In genomic region chr1:93817819-93818569, GRCh38 we compare ENCODE assay signal across 8 cellular contexts.
DNase-seq lines count a peak whose midpoint lies in the region; ATAC-seq and TF ChIP-seq lines count a peak whose summit lies in the region.

No MANE protein-coding gene starts in this region.

- intact Hi-C loops in activated CD4-positive, alpha-beta T cell treated with anti-CD3 and anti-CD28 coated beads, Interleukin-2, amount 10 ng/mL, durations not matched to agents 24 days and 14 days (cut with micrococcal nuclease), result no loop called here

- H3K4me1 Mint-ChIP-seq in activated CD4-positive, alpha-beta T cell treated with anti-CD3 and anti-CD28 coated beads, Interleukin-2, amount 10 ng/mL, durations not matched to agents 24 days and 14 days, result peaks cover 13% of the 10 kb centered on the region
- peaks cover 22% of the 10 kb centered on the region for H3K4me1 Mint-ChIP-seq in stimulated activated effector memory CD8-positive, alpha-beta T cell treated with anti-CD3 and anti-CD28 coated beads, Interleukin-12 subunit alpha, Interleukin-12 subunit beta, amount 100 ng/mL, for 72 hours
- H3K4me1 Mint-ChIP-seq in glutamatergic neuron (ENCODE audit: low read depth, unreplicated experiment), result peaks cover 22% of the 10 kb centered on the region

- H3K4me3 Mint-ChIP-seq in activated CD4-positive, alpha-beta T cell treated with anti-CD3 and anti-CD28 coated beads, Interleukin-2, amount 10 ng/mL, durations not matched to agents 24 days and 14 days, result no peak overlapping the region
- H3K4me3 Mint-ChIP-seq in stimulated activated effector memory CD8-positive, alpha-beta T cell treated with anti-CD3 and anti-CD28 coated beads, Interleukin-12 subunit alpha, Interleukin-12 subunit beta, amount 100 ng/mL, for 72 hours, result peak overlapping the region; percentile 19
- H3K4me3 Mint-ChIP-seq in glutamatergic neuron (ENCODE audit: unreplicated experiment), result no peak overlapping the region

- ATAC-seq in stimulated activated effector memory CD8-positive, alpha-beta T cell treated with anti-CD3 and anti-CD28 coated beads, Interleukin-12 subunit alpha, Interleukin-12 subunit beta, amount 100 ng/mL, for 72 hours, result peak; percentile 89
- no peak for ATAC-seq in HG02642 (IDR thresholded peaks at IDR 0.05; ENCODE audit: poor library complexity, unreplicated experiment)

- TF ChIP-seq CTCF in epithelial cell of esophagus (IDR thresholded peaks at IDR 0.05; ENCODE audit: insufficient read depth, low read depth, low read length, missing control alignments) (no peak), glutamatergic neuron (IDR thresholded peaks at IDR 0.05; ENCODE audit: partially characterized antibody, unreplicated experiment) (no peak)

- H3K27ac Mint-ChIP-seq in activated CD4-positive, alpha-beta T cell treated with anti-CD3 and anti-CD28 coated beads, Interleukin-2, amount 10 ng/mL, durations not matched to agents 24 days and 14 days, result no peak overlapping the region
- H3K27ac Mint-ChIP-seq in stimulated activated effector memory CD8-positive, alpha-beta T cell treated with anti-CD3 and anti-CD28 coated beads, Interleukin-12 subunit alpha, Interleukin-12 subunit beta, amount 100 ng/mL, for 72 hours, result peak overlapping the region; percentile 81
- no peak overlapping the region for H3K27ac Mint-ChIP-seq in glutamatergic neuron (ENCODE audit: unreplicated experiment)

- H3K36me3 Mint-ChIP-seq in activated CD4-positive, alpha-beta T cell treated with anti-CD3 and anti-CD28 coated beads, Interleukin-2, amount 10 ng/mL, durations not matched to agents 24 days and 14 days (ENCODE audit: low read depth), result no peaks in the 10 kb centered on the region
- no peaks in the 10 kb centered on the region for H3K36me3 Mint-ChIP-seq in stimulated activated effector memory CD8-positive, alpha-beta T cell treated with anti-CD3 and anti-CD28 coated beads, Interleukin-12 subunit alpha, Interleukin-12 subunit beta, amount 100 ng/mL, for 72 hours
- no peaks in the 10 kb centered on the region for H3K36me3 Mint-ChIP-seq in glutamatergic neuron (ENCODE audit: unreplicated experiment)

- no peaks in the 10 kb centered on the region for H3K9me3 Mint-ChIP-seq in activated CD4-positive, alpha-beta T cell treated with anti-CD3 and anti-CD28 coated beads, Interleukin-2, amount 10 ng/mL, durations not matched to agents 24 days and 14 days
- H3K9me3 Mint-ChIP-seq in stimulated activated effector memory CD8-positive, alpha-beta T cell treated with anti-CD3 and anti-CD28 coated beads, Interleukin-12 subunit alpha, Interleukin-12 subunit beta, amount 100 ng/mL, for 72 hours, result no peaks in the 10 kb centered on the region
- H3K9me3 Mint-ChIP-seq in glutamatergic neuron (ENCODE audit: unreplicated experiment), result peaks cover 2% of the 10 kb centered on the region

- peak; percentile 34 for DNase-seq in NCI-H510A treated with DMSO at 0.1 percent for 48 hours (lab: John Stamatoyannopoulos, UW)
- DNase-seq in NCI-H510A (lab: John Stamatoyannopoulos, UW), result no peak
- DNase-seq in activated CD4-positive, alpha-beta T cell treated with anti-CD3 and anti-CD28 coated beads, Interleukin-2, amount 10 ng/mL, durations not matched to agents 24 days and 14 days, result peak; percentile 70
- peak; percentile 76 for DNase-seq in epithelial cell of esophagus (ENCODE audit: low read depth)
- no peak for DNase-seq in stimulated activated effector memory CD8-positive, alpha-beta T cell treated with anti-CD3 and anti-CD28 coated beads, Interleukin-12 subunit alpha, Interleukin-12 subunit beta, amount 100 ng/mL, for 72 hours (ENCODE audit: low spot score in 2 of 2)
- no peak for DNase-seq in retina
- DNase-seq in glutamatergic neuron, result no peak

- H3K27me3 Mint-ChIP-seq in activated CD4-positive, alpha-beta T cell treated with anti-CD3 and anti-CD28 coated beads, Interleukin-2, amount 10 ng/mL, durations not matched to agents 24 days and 14 days, result no peaks in the 10 kb centered on the region
- H3K27me3 Mint-ChIP-seq in glutamatergic neuron (ENCODE audit: unreplicated experiment), result peaks cover 3% of the 10 kb centered on the region

- H3K4me3 ChIP-seq in epithelial cell of esophagus (ENCODE audit: low read length), result no peak overlapping the region

Comparison
In these comparisons a context has a peak if more than half of its experiments do, and no peak if none do; other contexts are left out.
1. DNase-seq: peak in NCI-H510A treated with DMSO at 0.1 percent for 48 hours (single experiment), activated CD4-positive, alpha-beta T cell treated with anti-CD3 and anti-CD28 coated beads, Interleukin-2, amount 10 ng/mL, durations not matched to agents 24 days and 14 days (single experiment) and epithelial cell of esophagus (single experiment); none in NCI-H510A (single experiment), stimulated activated effector memory CD8-positive, alpha-beta T cell treated with anti-CD3 and anti-CD28 coated beads, Interleukin-12 subunit alpha, Interleukin-12 subunit beta, amount 100 ng/mL, for 72 hours (0 of 2), retina (single experiment) and glutamatergic neuron (single experiment).